ENCODE assay signal across 7 cellular contexts in the genomic region with DNA sequence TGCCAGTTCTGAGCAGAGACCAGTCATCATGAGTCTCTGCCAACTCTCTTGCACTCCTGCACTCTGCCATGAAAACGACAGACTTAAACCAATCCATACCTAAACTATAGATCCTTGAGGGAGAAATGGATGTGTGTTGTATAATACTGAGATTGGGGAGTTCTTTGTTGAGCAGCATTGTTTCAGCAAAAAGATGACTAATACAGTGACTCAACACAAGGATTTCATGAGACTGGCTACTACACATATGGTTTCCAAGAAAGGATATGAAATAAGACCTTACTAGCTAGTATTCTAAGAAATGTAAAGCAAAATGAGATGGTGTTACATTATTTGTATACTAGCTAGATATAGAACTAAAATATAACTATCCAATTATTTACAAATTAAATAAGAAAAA. TPM values are rescaled to one million over a fixed set of nuclear protein-coding genes. Genes with fewer than 3 reads are reported as not detected.
DNase-seq lines count a peak whose midpoint lies in the region; ATAC-seq, FAIRE-seq and TF ChIP-seq lines count a peak whose summit lies in the region.
"Not testable (repeated sequence)": the region's sequence is repeated elsewhere in the genome, so short reads cannot be mapped to it uniquely, and the experiment has no call there.

No MANE protein-coding gene starts in this region.

- not testable (repeated sequence) for H3K36me3 ChIP-seq in GM23248 (ENCODE audit: low read depth); RWPE2 (ENCODE audit: low read depth); K562 (ENCODE audit: control insufficient read depth, insufficient read depth, low read length)

- not testable (repeated sequence) for H2AFZ ChIP-seq in GM23248; K562 (ENCODE audit: low read depth, low read length)

- not testable (repeated sequence) for TF ChIP-seq POLR2A in K562 (conservative IDR thresholded peaks at IDR 0.05)

- POLR2A ChIA-PET in activated CD8-positive, alpha-beta T cell treated with anti-CD3 and anti-CD28 coated beads for 36 hours (lab: Charles Lee); K562 (lab: Yijun Ruan, JAX): not testable (repeated sequence)

- H3K4me3 ChIP-seq in GM23248; RWPE2 (ENCODE audit: severe bottlenecking); K562: not testable (repeated sequence)

- H3K27me3 ChIP-seq in GM23248 (replicated peaks; ENCODE audit: insufficient read depth); RWPE2 (ENCODE audit: insufficient read depth, poor library complexity, severe bottlenecking); K562 (ENCODE audit: control insufficient read depth in 2 of 2, insufficient read depth in 2 of 2, low read length in 2 of 2): not testable (repeated sequence)

- DNase-seq in GM23248; RWPE2 (ENCODE audit: low spot score); activated CD8-positive, alpha-beta T cell treated with anti-CD3 and anti-CD28 coated beads for 36 hours; K562 (ENCODE audit: extremely low read depth in 1 of 4, low spot score in 3 of 4); natural killer cell treated with Interleukin-12 subunit alpha and Interleukin-12 subunit beta and Interleukin-15 and Interleukin-18, amount 100 ng/mL, for 72 hours (ENCODE audit: low spot score); stimulated activated effector memory CD8-positive, alpha-beta T cell treated with anti-CD3 and anti-CD28 coated beads, Interleukin-12 subunit alpha, Interleukin-12 subunit beta, amount 100 ng/mL, for 72 hours (ENCODE audit: low spot score in 2 of 2): not testable (repeated sequence)

- not testable (repeated sequence) for TF ChIP-seq CTCF in RWPE2 (IDR thresholded peaks at IDR 0.05; ENCODE audit: poor library complexity, severe bottlenecking); activated CD8-positive, alpha-beta T cell treated with anti-CD3 and anti-CD28 coated beads for 36 hours (IDR thresholded peaks at IDR 0.05); K562 (IDR thresholded peaks at IDR 0.05 in 2 of 3, conservative IDR thresholded peaks at IDR 0.05 in 1 of 3; ENCODE audit: insufficient read depth in 2 of 3, low read depth in 1 of 3, low read length in 3 of 3)

- not testable (repeated sequence) for H3K36me3 Mint-ChIP-seq in activated CD8-positive, alpha-beta T cell treated with anti-CD3 and anti-CD28 coated beads for 36 hours (ENCODE audit: low read depth); activated T-helper 17 cell treated with anti-CD3 and anti-CD28 coated beads, Interleukin-2, amount 50 U/mL, for 72 hours (ENCODE audit: low read depth); natural killer cell treated with Interleukin-12 subunit alpha and Interleukin-12 subunit beta and Interleukin-15 and Interleukin-18, amount 100 ng/mL, for 72 hours; stimulated activated effector memory CD8-positive, alpha-beta T cell treated with anti-CD3 and anti-CD28 coated beads, Interleukin-12 subunit alpha, Interleukin-12 subunit beta, amount 100 ng/mL, for 72 hours

- CTCF ChIA-PET in activated CD8-positive, alpha-beta T cell treated with anti-CD3 and anti-CD28 coated beads for 36 hours (lab: Charles Lee); K562 (lab: Yijun Ruan, JAX; ENCODE audit: low intra/inter-chr PET ratio): not testable (repeated sequence)

- H3K9me3 ChIP-seq in GM23248 (ENCODE audit: low read depth); RWPE2 (ENCODE audit: severe bottlenecking); K562 (replicated peaks; ENCODE audit: control insufficient read depth, insufficient read depth, low read depth, low read length): not testable (repeated sequence)

- H3K4me2 ChIP-seq in GM23248 (ENCODE audit: unreplicated experiment); K562 (ENCODE audit: insufficient read depth, low read length): not testable (repeated sequence)

- not testable (repeated sequence) for TF ChIP-seq RAD21 in K562 (CRISPR knock-in tag; conservative IDR thresholded peaks at IDR 0.05 in 1 of 2, IDR thresholded peaks at IDR 0.05 in 1 of 2)

- H3K27me3 Mint-ChIP-seq in activated CD8-positive, alpha-beta T cell treated with anti-CD3 and anti-CD28 coated beads for 36 hours; activated T-helper 17 cell treated with anti-CD3 and anti-CD28 coated beads, Interleukin-2, amount 50 U/mL, for 72 hours; natural killer cell treated with Interleukin-12 subunit alpha and Interleukin-12 subunit beta and Interleukin-15 and Interleukin-18, amount 100 ng/mL, for 72 hours: not testable (repeated sequence)

- BruUV-seq in K562 (replicated peaks; lab: Mats Ljungman, UMichigan) = not testable (repeated sequence)

- not testable (repeated sequence) for H3K9me2 ChIP-seq in GM23248 (ENCODE audit: insufficient read depth)

- peak overlapping the region; percentile 22; the same call in 1 of the 2 replicates for H3K27ac ChIP-seq in GM23248
- H3K27ac ChIP-seq in RWPE2 (ENCODE audit: poor library complexity, severe bottlenecking); K562 (ENCODE audit: extremely low read depth, low read depth, low read length): not testable (repeated sequence)

- not testable (repeated sequence) for H3K9ac ChIP-seq in GM23248; K562 (ENCODE audit: insufficient read depth in 1 of 2, low read depth in 2 of 2, low read length in 2 of 2)

- TF ChIP-seq EP300 in K562 (IDR thresholded peaks at IDR 0.05; ENCODE audit: low read length) = not testable (repeated sequence)

- not testable (repeated sequence) for H3K79me2 ChIP-seq in GM23248 (ENCODE audit: insufficient read depth); K562 (ENCODE audit: control insufficient read depth, insufficient read depth, low read length)

- H3K4me1 ChIP-seq in GM23248 (ENCODE audit: insufficient read depth); RWPE2 (ENCODE audit: insufficient read depth, poor library complexity, severe bottlenecking); K562 (replicated peaks in 1 of 2; ENCODE audit: control insufficient read depth in 2 of 2, insufficient read depth in 2 of 2, low read length in 2 of 2): not testable (repeated sequence)

- not testable (repeated sequence) for H3K27ac Mint-ChIP-seq in activated CD8-positive, alpha-beta T cell treated with anti-CD3 and anti-CD28 coated beads for 36 hours; activated T-helper 17 cell treated with anti-CD3 and anti-CD28 coated beads, Interleukin-2, amount 50 U/mL, for 72 hours; natural killer cell treated with Interleukin-12 subunit alpha and Interleukin-12 subunit beta and Interleukin-15 and Interleukin-18, amount 100 ng/mL, for 72 hours; stimulated activated effector memory CD8-positive, alpha-beta T cell treated with anti-CD3 and anti-CD28 coated beads, Interleukin-12 subunit alpha, Interleukin-12 subunit beta, amount 100 ng/mL, for 72 hours

- intact Hi-C loops in activated CD8-positive, alpha-beta T cell treated with anti-CD3 and anti-CD28 coated beads for 36 hours (cut with micrococcal nuclease); K562 (cut with micrococcal nuclease): not testable (repeated sequence)

- not testable (repeated sequence) for H3K4me3 Mint-ChIP-seq in activated CD8-positive, alpha-beta T cell treated with anti-CD3 and anti-CD28 coated beads for 36 hours; activated T-helper 17 cell treated with anti-CD3 and anti-CD28 coated beads, Interleukin-2, amount 50 U/mL, for 72 hours; natural killer cell treated with Interleukin-12 subunit alpha and Interleukin-12 subunit beta and Interleukin-15 and Interleukin-18, amount 100 ng/mL, for 72 hours; stimulated activated effector memory CD8-positive, alpha-beta T cell treated with anti-CD3 and anti-CD28 coated beads, Interleukin-12 subunit alpha, Interleukin-12 subunit beta, amount 100 ng/mL, for 72 hours

- in situ Hi-C loops in GM23248 (cut with MboI) = not testable (repeated sequence)
- in situ Hi-C loops in K562 (cut with MboI) = loop anchor here (10.0 kb wide), 1 partner anchor 445 kb away; no protein-coding TSS in a partner anchor

- H3K9me1 ChIP-seq in K562 (ENCODE audit: control insufficient read depth, insufficient read depth, low read length) = not testable (repeated sequence)

- H3F3A ChIP-seq in GM23248 (ENCODE audit: insufficient read depth) = not testable (repeated sequence)

- H4K20me1 ChIP-seq in GM23248 (ENCODE audit: insufficient read depth); K562 (replicated peaks; ENCODE audit: control insufficient read depth, insufficient read depth, low read length): not testable (repeated sequence)

- no CpG with 5 or more reads among the region's 1 CpG for WGBS in GM23248 (ENCODE audit: low coverage in 1 of 2, low lambda C conversion rate in 2 of 2, missing lambda C conversion rate in 2 of 2), 2 experiments
- WGBS in K562 (ENCODE audit: insufficient coverage, low coverage, missing lambda C conversion rate) = no CpG with 5 or more reads among the region's 1 CpG

- H3K9me3 Mint-ChIP-seq in activated CD8-positive, alpha-beta T cell treated with anti-CD3 and anti-CD28 coated beads for 36 hours; activated T-helper 17 cell treated with anti-CD3 and anti-CD28 coated beads, Interleukin-2, amount 50 U/mL, for 72 hours; natural killer cell treated with Interleukin-12 subunit alpha and Interleukin-12 subunit beta and Interleukin-15 and Interleukin-18, amount 100 ng/mL, for 72 hours; stimulated activated effector memory CD8-positive, alpha-beta T cell treated with anti-CD3 and anti-CD28 coated beads, Interleukin-12 subunit alpha, Interleukin-12 subunit beta, amount 100 ng/mL, for 72 hours: not testable (repeated sequence)

- H3K4me1 Mint-ChIP-seq in activated CD8-positive, alpha-beta T cell treated with anti-CD3 and anti-CD28 coated beads for 36 hours (ENCODE audit: low read depth); activated T-helper 17 cell treated with anti-CD3 and anti-CD28 coated beads, Interleukin-2, amount 50 U/mL, for 72 hours; natural killer cell treated with Interleukin-12 subunit alpha and Interleukin-12 subunit beta and Interleukin-15 and Interleukin-18, amount 100 ng/mL, for 72 hours (ENCODE audit: low read depth in 2 of 2); stimulated activated effector memory CD8-positive, alpha-beta T cell treated with anti-CD3 and anti-CD28 coated beads, Interleukin-12 subunit alpha, Interleukin-12 subunit beta, amount 100 ng/mL, for 72 hours: not testable (repeated sequence)

- ATAC-seq in RWPE2 (ENCODE audit: low read depth) (peak; percentile 76), K562 (peak; percentile 32; the same call in 2 of the 3 replicates)
- ATAC-seq in activated CD8-positive, alpha-beta T cell treated with anti-CD3 and anti-CD28 coated beads for 36 hours = peak; percentile 60
- ATAC-seq in activated T-helper 17 cell treated with anti-CD3 and anti-CD28 coated beads, Interleukin-2, amount 50 U/mL, for 72 hours (replicated peaks) = peak; percentile 77
- ATAC-seq in natural killer cell treated with Interleukin-12 subunit alpha and Interleukin-12 subunit beta and Interleukin-15 and Interleukin-18, amount 100 ng/mL, for 72 hours = peak; percentile 59 to 63
- peak; percentile 78 for ATAC-seq in stimulated activated effector memory CD8-positive, alpha-beta T cell treated with anti-CD3 and anti-CD28 coated beads, Interleukin-12 subunit alpha, Interleukin-12 subunit beta, amount 100 ng/mL, for 72 hours

- not testable (repeated sequence) for FAIRE-seq in K562 (lab: Jason Lieb, UNC)

RNA-seq across cellular contexts. Expression of gene SEC22B, which starts 53.5 kb away (rescaled TPM):
- total RNA-seq in GM23248 (2014; rRNA removed; shearing (Covaris generic)) = 62.1 and 68.1 TPM in 2 replicates
- 101 TPM in 2 replicates for polyA plus RNA-seq in GM23248 (2016; fragmentation: Nextera tagmentation; extraction: Ambion mirVana)
- 10 to 100 TPM; 17.3 to 18.8 TPM for total RNA-seq in activated CD8-positive, alpha-beta T cell treated with anti-CD3 and anti-CD28 coated beads for 36 hours
- 10 to 100 TPM; 23.3 to 23.7 TPM for total RNA-seq in activated T-helper 17 cell treated with anti-CD3 and anti-CD28 coated beads, Interleukin-2, amount 50 U/mL, for 72 hours
- 21.9 and 65.7 TPM in 2 replicates for total RNA-seq in K562 (2011; cell fraction: chromatin; rRNA removed; ENCODE audit: low replicate concordance)
- total RNA-seq in K562 (2011; cell fraction: nucleolus; rRNA removed) = 11.3 and 17.8 TPM in 2 replicates
- total RNA-seq in K562 (2011; cell fraction: nucleoplasm; rRNA removed) = 52.1 and 121 TPM in 2 replicates
- 11.7 and 13.1 TPM in 2 replicates for total RNA-seq in K562 (2014; rRNA removed)
- total RNA-seq in K562 (2014; rRNA removed; fragmentation: Illumina TruSeq; extraction: Trizol) = 25.3 and 28.2 TPM in 2 replicates
- total RNA-seq in K562 (2015; rRNA removed; fragmentation: Illumina TruSeq; extraction: Trizol) = 20.4 and 23.5 TPM in 2 replicates
- total RNA-seq in K562 (2021) = 19.1 and 19.5 TPM in 2 replicates
- 23.5 and 28.7 TPM in 2 replicates for polyA plus RNA-seq in K562 (2011; rRNA removed)
- polyA plus RNA-seq in K562 (2011; cell fraction: cytosol; rRNA removed) = 6.1 and 11.9 TPM in 2 replicates
- polyA plus RNA-seq in K562 (2011; cell fraction: nucleus; rRNA removed) = 20.5 and 33.1 TPM in 2 replicates
- 17.5 and 24.8 TPM in 2 replicates for polyA plus RNA-seq in K562 (2012)
- polyA plus RNA-seq in K562 (2014; fragmentation: Illumina TruSeq; extraction: Trizol) = 20.9 and 22.8 TPM in 2 replicates
- polyA plus RNA-seq in K562 (2014; fragmentation: Nextera tagmentation; extraction: Ambion mirVana) = 10 to 100 TPM; 27.5 to 40.3 TPM
- 17.7 and 17.9 TPM in 2 replicates for polyA plus RNA-seq in K562 (2014; rRNA removed)
- 36.9 and 41.2 TPM in 2 replicates for polyA minus RNA-seq in K562 (2011; rRNA and poly(A)+ RNA removed)
- 10.9 and 11.5 TPM in 2 replicates for polyA minus RNA-seq in K562 (2011; cell fraction: cytosol; rRNA and poly(A)+ RNA removed)
- polyA minus RNA-seq in K562 (2011; cell fraction: nucleus; rRNA and poly(A)+ RNA removed) = 33.8 and 61.4 TPM in 2 replicates
- total RNA-seq in natural killer cell treated with Interleukin-12 subunit alpha and Interleukin-12 subunit beta and Interleukin-15 and Interleukin-18, amount 100 ng/mL, for 72 hours = 10 to 100 TPM; 23.9 to 29.7 TPM
